ENCODE assay signal across 21 cellular contexts in genomic region chr18:48597671-48598070, GRCh38.
"Had no signal": no experiment of that assay in that cellular context is flagged by ENCODE, and none has a peak within 500 bp of the region (broad histone marks: within the 10 kb centered on the region; RNA-seq: fewer than 3 reads in every experiment).

No MANE protein-coding gene starts in this region.

- H3K4me3 Mint-ChIP-seq: activated naive CD4-positive, alpha-beta T cell treated with anti-CD3 and anti-CD28 coated beads for 36 hours; activated naive CD8-positive, alpha-beta T cell; activated T-cell treated with anti-CD3 and anti-CD28 coated beads, Interleukin-2, amount 50 U/mL, for 4 hours; brain; T-helper 17 cell; WTC11 had no signal

- H3K4me3 ChIP-seq: Peyer's patch had no signal

- ATAC-seq: activated T-cell treated with anti-CD3 and anti-CD28 coated beads, Interleukin-2, amount 50 U/mL, for 4 hours; T-helper 17 cell; WTC11 had no signal

- H3K27me3 Mint-ChIP-seq: activated naive CD8-positive, alpha-beta T cell; brain; T-helper 17 cell had no signal

- H3K4me1 ChIP-seq: Peyer's patch had no signal

- H3K36me3 ChIP-seq: Peyer's patch had no signal

- H3K9me3 ChIP-seq: Peyer's patch had no signal

- H3K27ac Mint-ChIP-seq: activated naive CD4-positive, alpha-beta T cell treated with anti-CD3 and anti-CD28 coated beads for 36 hours; activated naive CD8-positive, alpha-beta T cell; brain had no signal

- H3K27ac ChIP-seq: Peyer's patch had no signal

- H3K9me3 Mint-ChIP-seq: activated naive CD4-positive, alpha-beta T cell treated with anti-CD3 and anti-CD28 coated beads for 36 hours; activated T-cell treated with anti-CD3 and anti-CD28 coated beads, Interleukin-2, amount 50 U/mL, for 4 hours had no signal

- H3K27me3 ChIP-seq: Peyer's patch had no signal

- H3K36me3 Mint-ChIP-seq: activated naive CD8-positive, alpha-beta T cell; WTC11 had no signal

- DNase-seq: activated CD4-positive, alpha-beta T cell treated with anti-CD3 and anti-CD28 coated beads for 48 hours; activated CD4-positive, alpha-beta T cell treated with anti-CD3 and anti-CD28 coated beads, Interleukin-2, amount 50 U/mL, for 4 hours; activated CD4-positive, CD25-positive, alpha-beta regulatory T cell treated with anti-CD3 and anti-CD28 coated beads, Interleukin-2, amount 50 U/mL, for 72 hours; activated CD8-positive, alpha-beta memory T cell treated with anti-CD3 and anti-CD28 coated beads for 24 hours; activated effector memory CD4-positive, alpha-beta T cell treated with anti-CD3 and anti-CD28 coated beads, Interleukin-2, amount 50 U/mL, for 16 hours; activated naive CD4-positive, alpha-beta T cell treated with anti-CD3 and anti-CD28 coated beads for 36 hours; activated T-cell treated with anti-CD3 and anti-CD28 coated beads, Interleukin-2, amount 50 U/mL, for 4 hours; MM.1S; NCI-H1105 treated with DMSO at 0.1 percent for 48 hours; NCI-H1436 treated with DMSO at 0.1 percent for 48 hours; NCI-H187 treated with DMSO at 0.1 percent for 48 hours; NCI-H2081 treated with DMSO at 0.1 percent for 48 hours; NCI-H446; NCI-H524; Peyer's patch; SIG-M5; T-helper 17 cell; T-helper 9 cell had no signal
